ENCODE assay signal across 11 cellular contexts in genomic region chr16:81817789-81818304, GRCh38. TPM values are rescaled to one million over a fixed set of nuclear protein-coding genes. Genes with fewer than 3 reads are reported as not detected.
DNase-seq lines count a peak whose midpoint lies in the region; ATAC-seq and TF ChIP-seq lines count a peak whose summit lies in the region.
"Had no signal": no experiment of that assay in that cellular context is flagged by ENCODE, and none has a peak within 500 bp of the region (broad histone marks: within the 10 kb centered on the region; RNA-seq: fewer than 3 reads in every experiment).

No MANE protein-coding gene starts in this region.

- no peak overlapping the region for H2BK15ac ChIP-seq in H9 (ENCODE audit: low read depth, low read length)

- no peak overlapping the region for H3K4me2 ChIP-seq in H9 (ENCODE audit: insufficient read depth, insufficient read length, low read length)

- H3K27ac ChIP-seq in Peyer's patch (peak overlapping the region; percentile 21 to 83 (median 61)), H9 (ENCODE audit: insufficient read length, low read depth, low read length) (no peak overlapping the region)

- H3T11ph ChIP-seq in H9 (ENCODE audit: low read length): no peak overlapping the region

- H3K14ac ChIP-seq in H9 (ENCODE audit: insufficient read depth, low read length): no peak overlapping the region

- no peak overlapping the region for H3K4me3 ChIP-seq in Peyer's patch

- H3K79me2 ChIP-seq in H9 (ENCODE audit: insufficient read depth, low read length): no peaks in the 10 kb centered on the region

- H3K23me2 ChIP-seq in H9 (ENCODE audit: insufficient read length, low read depth, low read length, poor library complexity, severe bottlenecking): no peaks in the 10 kb centered on the region

- no peak overlapping the region for H4K8ac ChIP-seq in H9 (replicated peaks; ENCODE audit: insufficient read length, low read depth, low read length)

- H3K4me1 Mint-ChIP-seq in activated CD4-positive, alpha-beta T cell treated with anti-CD3 and anti-CD28 coated beads, Interleukin-2, amount 10 ng/mL, durations not matched to agents 24 days and 14 days: peaks cover 3% of the 10 kb centered on the region
- H3K4me1 Mint-ChIP-seq in stimulated activated memory B cell treated with anti-CD40 and anti-IgM and Interleukin-4, amounts not matched to agents 10 μg/mL and 1 μg/mL and 100 μg/mL, for 72 hours: peaks cover 92% of the 10 kb centered on the region
- peaks cover 35 to 43% of the 10 kb centered on the region in 2 experiments for H3K4me1 Mint-ChIP-seq in H9

- no peak overlapping the region for H2BK120ac ChIP-seq in H9 (ENCODE audit: low read depth, low read length, poor library complexity, severe bottlenecking)

- H3K36me3 ChIP-seq in Peyer's patch: no peaks in the 10 kb centered on the region

- WGBS in H9 (ENCODE audit: extremely low coverage, insufficient read length, low lambda C conversion rate): no CpG with 5 or more reads among the region's 9 CpGs

- no peaks in the 10 kb centered on the region for H3K9me3 Mint-ChIP-seq in activated CD4-positive, alpha-beta T cell treated with anti-CD3 and anti-CD28 coated beads, Interleukin-2, amount 10 ng/mL, durations not matched to agents 24 days and 14 days
- H3K9me3 Mint-ChIP-seq in stimulated activated memory B cell treated with anti-CD40 and anti-IgM and Interleukin-4, amounts not matched to agents 10 μg/mL and 1 μg/mL and 100 μg/mL, for 72 hours: no peaks in the 10 kb centered on the region
- peaks cover 0 to 4% of the 10 kb centered on the region in 2 experiments; a peak in 2 of 5 replicates for H3K9me3 Mint-ChIP-seq in H9

- ATAC-seq in HG02943 (IDR thresholded peaks at IDR 0.05; ENCODE audit: low read depth, unreplicated experiment): peak; percentile 32
- ATAC-seq in stimulated activated memory B cell treated with anti-CD40 and anti-IgM and Interleukin-4, amounts not matched to agents 10 μg/mL and 1 μg/mL and 100 μg/mL, for 72 hours: peak; percentile 76

- H3K27ac Mint-ChIP-seq in activated CD4-positive, alpha-beta T cell treated with anti-CD3 and anti-CD28 coated beads, Interleukin-2, amount 10 ng/mL, durations not matched to agents 24 days and 14 days: no peak overlapping the region
- peak overlapping the region; percentile 99 for H3K27ac Mint-ChIP-seq in stimulated activated memory B cell treated with anti-CD40 and anti-IgM and Interleukin-4, amounts not matched to agents 10 μg/mL and 1 μg/mL and 100 μg/mL, for 72 hours
- H3K27ac Mint-ChIP-seq in H9: peak overlapping the region in 1 of 3 experiments; percentile 38; a peak in 1 of 7 replicates

- H3K9me3 ChIP-seq in Peyer's patch (no peaks in the 10 kb centered on the region), H9 (ENCODE audit: control insufficient read depth, low read depth, low read length) (no peaks in the 10 kb centered on the region)

- no peak for TF ChIP-seq POLR2A in Peyer's patch (IDR thresholded peaks at IDR 0.05)

- DNase-seq in activated CD4-positive, alpha-beta T cell treated with anti-CD3 and anti-CD28 coated beads, Interleukin-2, amount 10 ng/mL, durations not matched to agents 24 days and 14 days: peak; percentile 61
- no peak for DNase-seq in activated CD4-positive, alpha-beta T cell treated with anti-CD3 and anti-CD28 coated beads, Interleukin-2, amount 50 U/mL, for 48 hours
- peak in 2 of 3 donors; percentile 84 to 86 for DNase-seq in Peyer's patch
- DNase-seq in H9: no peak
- DNase-seq in HT-29 (ENCODE audit: low spot score): no peak
- DNase-seq in amniotic stem cell (lab: John Stamatoyannopoulos, UW): no peak
- DNase-seq: activated CD4-positive, alpha-beta T cell treated with anti-CD3 and anti-CD28 coated beads for 48 hours; cortex of kidney; NCI-H2081 treated with DMSO at 0.1 percent for 48 hours had no signal

- no peak overlapping the region for H3K9ac ChIP-seq in H9 (ENCODE audit: extremely low read depth, insufficient read length, low read length)

- H4K91ac ChIP-seq in H9 (ENCODE audit: insufficient read length, low read depth, low read length): no peak overlapping the region

- H3K27me3 ChIP-seq in Peyer's patch: no peaks in the 10 kb centered on the region
- no peaks in the 10 kb centered on the region for H3K27me3 ChIP-seq in H9 (ENCODE audit: insufficient read depth, low read length)

- intact Hi-C loops in activated CD4-positive, alpha-beta T cell treated with anti-CD3 and anti-CD28 coated beads, Interleukin-2, amount 10 ng/mL, durations not matched to agents 24 days and 14 days (cut with micrococcal nuclease): no loop called here

- no peak overlapping the region for H3K56ac ChIP-seq in H9 (ENCODE audit: insufficient read length, low read depth, low read length)

- no peak overlapping the region for H3K23ac ChIP-seq in H9 (ENCODE audit: insufficient read length, low read depth, low read length)

- H4K20me1 ChIP-seq in H9 (ENCODE audit: control insufficient read depth, insufficient read depth, insufficient read length): no peaks in the 10 kb centered on the region

- no peak overlapping the region for H3K4ac ChIP-seq in H9 (ENCODE audit: low read depth, low read length)

- no peak overlapping the region for H2BK20ac ChIP-seq in H9 (ENCODE audit: low read depth, low read length, poor library complexity, severe bottlenecking)

- no peaks in the 10 kb centered on the region for H3K79me1 ChIP-seq in H9 (ENCODE audit: insufficient read depth, low read depth, low read length, poor library complexity, severe bottlenecking)

- TF ChIP-seq CTCF in Peyer's patch (IDR thresholded peaks at IDR 0.05): no peak
- TF ChIP-seq CTCF in H9 (conservative IDR thresholded peaks at IDR 0.05): no peak

- peaks cover 2% of the 10 kb centered on the region for H3K27me3 Mint-ChIP-seq in activated CD4-positive, alpha-beta T cell treated with anti-CD3 and anti-CD28 coated beads, Interleukin-2, amount 10 ng/mL, durations not matched to agents 24 days and 14 days
- H3K27me3 Mint-ChIP-seq in stimulated activated memory B cell treated with anti-CD40 and anti-IgM and Interleukin-4, amounts not matched to agents 10 μg/mL and 1 μg/mL and 100 μg/mL, for 72 hours: no peaks in the 10 kb centered on the region
- H3K27me3 Mint-ChIP-seq in H9 (ENCODE audit: low read depth): no peaks in the 10 kb centered on the region

- H3K4me1 ChIP-seq in Peyer's patch (peaks cover 0 to 32% (median 6%) of the 10 kb centered on the region in 4 donors), H9 (ENCODE audit: insufficient read depth, low read length) (peaks cover 9% of the 10 kb centered on the region; the same call in 1 of the 2 replicates)

- H2BK12ac ChIP-seq in H9 (ENCODE audit: insufficient read length, low read depth, low read length): no peak overlapping the region

- no peak overlapping the region for H2AK5ac ChIP-seq in H9 (ENCODE audit: insufficient read length, low read length)

- H2BK5ac ChIP-seq in H9 (ENCODE audit: insufficient read length, low read length): no peak overlapping the region

- no peak overlapping the region for H4K5ac ChIP-seq in H9 (ENCODE audit: insufficient read length, low read depth, low read length)

- H2AFZ ChIP-seq in H9 (ENCODE audit: low read length): no peak overlapping the region

- H3K18ac ChIP-seq in H9 (ENCODE audit: insufficient read length, low read depth, low read length): no peak overlapping the region

- no peak overlapping the region for H3K4me3 Mint-ChIP-seq in activated CD4-positive, alpha-beta T cell treated with anti-CD3 and anti-CD28 coated beads, Interleukin-2, amount 10 ng/mL, durations not matched to agents 24 days and 14 days
- H3K4me3 Mint-ChIP-seq in stimulated activated memory B cell treated with anti-CD40 and anti-IgM and Interleukin-4, amounts not matched to agents 10 μg/mL and 1 μg/mL and 100 μg/mL, for 72 hours: peak overlapping the region; percentile 69
- H3K4me3 Mint-ChIP-seq in H9: no peak overlapping the region; a peak in 1 of 5 replicates

- H3K36me3 Mint-ChIP-seq in activated CD4-positive, alpha-beta T cell treated with anti-CD3 and anti-CD28 coated beads, Interleukin-2, amount 10 ng/mL, durations not matched to agents 24 days and 14 days (ENCODE audit: low read depth): no peaks in the 10 kb centered on the region
- H3K36me3 Mint-ChIP-seq in stimulated activated memory B cell treated with anti-CD40 and anti-IgM and Interleukin-4, amounts not matched to agents 10 μg/mL and 1 μg/mL and 100 μg/mL, for 72 hours: peaks cover 32% of the 10 kb centered on the region
- H3K36me3 Mint-ChIP-seq in H9 (ENCODE audit: insufficient read depth in 1 of 3, low read depth in 3 of 3): no peaks in the 10 kb centered on the region; a peak in 1 of 7 replicates

RNA-seq across cellular contexts. Expression of gene PLCG2, which starts 38.8 kb away (rescaled TPM):
- 6.8 and 6.9 TPM in 2 replicates for total RNA-seq in activated CD4-positive, alpha-beta T cell treated with anti-CD3 and anti-CD28 coated beads, Interleukin-2, amount 10 ng/mL, durations not matched to agents 24 days and 14 days
- total RNA-seq in Peyer's patch: 100 to 1,000 TPM in 1 of 4 donors, 10 to 100 TPM in 3; 30.5 to 243 (median 56.2) TPM
- total RNA-seq in H9 (2021): 5.4 and 6.0 TPM in 2 replicates
- 1.6 and 3.0 TPM in 2 replicates for total RNA-seq in HT-29 (2014; rRNA removed; shearing (Covaris generic))

Comparison
In these comparisons a context has a peak if more than half of its experiments do, and no peak if none do; other contexts are left out.
1. DNase-seq: peak in activated CD4-positive, alpha-beta T cell treated with anti-CD3 and anti-CD28 coated beads, Interleukin-2, amount 10 ng/mL, durations not matched to agents 24 days and 14 days (single experiment) and Peyer's patch (2 of 3); none in activated CD4-positive, alpha-beta T cell treated with anti-CD3 and anti-CD28 coated beads, Interleukin-2, amount 50 U/mL, for 48 hours (0 of 2), H9 (single experiment), HT-29 (single experiment) and amniotic stem cell (single experiment).